ENCODE assay signal across 8 cellular contexts in genomic region chr4:42371306-42372063, GRCh38. TPM values are rescaled to one million over a fixed set of nuclear protein-coding genes. Genes with fewer than 3 reads are reported as not detected.
DNase-seq lines count a peak whose midpoint lies in the region; ATAC-seq and TF ChIP-seq lines count a peak whose summit lies in the region.

No MANE protein-coding gene starts in this region.

- in situ Hi-C loops in ACHN (cut with HindIII; ENCODE audit: low pct_ligation_motif_present, low pct_unique_long_range_greater_than_20kb, low sequenced_read_pairs), result no loop called here

- TF ChIP-seq CTCF in GM12875 (IDR thresholded peaks at IDR 0.05; ENCODE audit: borderline replicate concordance, insufficient read depth, low read depth, low read length) (peak; percentile 47; the same call in 1 of the 2 replicates), spleen (IDR thresholded peaks at IDR 0.05 in 8 of 11, conservative IDR thresholded peaks at IDR 0.05 in 3 of 11) (peak in 7 of 11 experiments; percentile 31 to 61 (median 43))

- no peaks in the 10 kb centered on the region for H3K36me3 ChIP-seq in spleen

- no peaks in the 10 kb centered on the region for H3K4me1 ChIP-seq in spleen

- no peaks in the 10 kb centered on the region for H3K27me3 ChIP-seq in spleen (replicated peaks in 1 of 7)

- no peak overlapping the region for H3K4me3 ChIP-seq in GM12875 (ENCODE audit: low read depth, low read length)
- no peak overlapping the region for H3K4me3 ChIP-seq in spleen

- WGBS in spleen, 5 donors, result 48 to 61% (median 57%) methylated on average over 2 of the region's 2 CpGs

- TF ChIP-seq POLR2A in spleen (IDR thresholded peaks at IDR 0.05), result no peak

- peaks cover 0 to 5% (median 0%) of the 10 kb centered on the region in 8 donors for H3K9me3 ChIP-seq in spleen

- H3K27ac ChIP-seq in spleen, result no peak overlapping the region

- DNase-seq in ACHN (peak; percentile 55), HT-29 (ENCODE audit: low spot score) (peak; percentile 54), SW480 (ENCODE audit: low spot score) (peak; percentile 54), glomerular endothelial cell (ENCODE audit: extremely low read depth, low read depth, low spot score) (peak; percentile 68), spleen (no peak)

- intact Hi-C loops in spleen (cut with DNase I; ENCODE audit: low total_unique reads), result loop anchor here (10.0 kb wide), 1 partner anchor 143 kb away; no protein-coding TSS in a partner anchor

- ATAC-seq in HG03442 (IDR thresholded peaks at IDR 0.05; ENCODE audit: unreplicated experiment) (no peak), HG02588 (IDR thresholded peaks at IDR 0.05; ENCODE audit: unreplicated experiment) (no peak)

RNA-seq across cellular contexts. Expression of gene SHISA3, which starts 25.8 kb away (rescaled TPM):
- not detected in 2 replicates for total RNA-seq in HT-29 (2014; rRNA removed; shearing (Covaris generic))
- 2.0 and 3.2 TPM in 2 replicates for total RNA-seq in glomerular endothelial cell
- under 1 TPM in 5 of 7 donors, not detected in 2; 0.34 to 0.66 (median 0.46) TPM for total RNA-seq in spleen
- polyA plus RNA-seq in spleen, result 1 to 10 TPM in 1 of 3 donors, under 1 TPM in 2; 0.52 to 1.2 (median 0.87) TPM
